In genomic region chr2:237574467-237574866, GRCh38 we compare ENCODE assay signal across 37 cellular contexts. TPM values are rescaled to one million over a fixed set of nuclear protein-coding genes. Genes with fewer than 3 reads are reported as not detected.
DNase-seq lines count a peak whose midpoint lies in the region; TF ChIP-seq lines count a peak whose summit lies in the region.
"Had no signal": no experiment of that assay in that cellular context is flagged by ENCODE, and none has a peak within 500 bp of the region (broad histone marks: within the 10 kb centered on the region; RNA-seq: fewer than 3 reads in every experiment).

No MANE protein-coding gene starts in this region.

- intact Hi-C loops in breast epithelium (cut with DNase I; ENCODE audit: low total_unique reads) = no loop called here
- intact Hi-C loops in MCF 10A (cut with micrococcal nuclease) = loop anchor here (5.0 kb wide), 1 partner anchor 162 kb away; the partner anchor contains the start of gene COL6A3
- intact Hi-C loops in mammary epithelial cell (cut with micrococcal nuclease) = loop anchor here (2.0 kb wide), 1 partner anchor 170 kb away; no protein-coding TSS in a partner anchor

- H3K27me3 Mint-ChIP-seq in MCF 10A (ENCODE audit: insufficient read depth, unreplicated experiment) = no peaks in the 10 kb centered on the region
- H3K27me3 Mint-ChIP-seq in neural progenitor cell (ENCODE audit: insufficient read depth, low read depth) = peaks cover 6% of the 10 kb centered on the region

- dilution Hi-C loops in mammary epithelial cell (cut with HindIII; ENCODE audit: low sequenced_read_pairs) = no loop called here

- POLR2A ChIA-PET in MCF 10A (lab: Yijun Ruan, JAX) = no interaction called here

- TF ChIP-seq POLR2A in breast epithelium (IDR thresholded peaks at IDR 0.05) = no peak

- H3K27ac Mint-ChIP-seq in MCF 10A (ENCODE audit: low read depth, unreplicated experiment) = no peak overlapping the region
- H3K27ac Mint-ChIP-seq in neural progenitor cell = peak overlapping the region; percentile 50
- H3K27ac Mint-ChIP-seq: activated CD8-positive, alpha-beta T cell treated with anti-CD3 and anti-CD28 coated beads for 36 hours; activated naive CD4-positive, alpha-beta T cell treated with anti-CD3 and anti-CD28 coated beads, Interleukin-2, amount 10 ng/mL, durations not matched to agents 7 days and 5 days; GM23338; nephron progenitor cell had no signal

- H3K4me3 Mint-ChIP-seq in MCF 10A (ENCODE audit: unreplicated experiment) (no peak overlapping the region), neural progenitor cell (no peak overlapping the region)
- H3K4me3 Mint-ChIP-seq: activated CD8-positive, alpha-beta T cell treated with anti-CD3 and anti-CD28 coated beads for 36 hours; activated naive CD4-positive, alpha-beta T cell treated with anti-CD3 and anti-CD28 coated beads, Interleukin-2, amount 10 ng/mL, durations not matched to agents 7 days and 5 days; brain; CD14-positive monocyte; GM23338; nephron progenitor cell had no signal

- TF ChIP-seq CTCF in breast epithelium (IDR thresholded peaks at IDR 0.05) (no peak), MCF 10A (IDR thresholded peaks at IDR 0.05; ENCODE audit: unreplicated experiment) (no peak), mammary epithelial cell (conservative IDR thresholded peaks at IDR 0.05 in 1 of 2, IDR thresholded peaks at IDR 0.05 in 1 of 2; ENCODE audit: extremely low read depth in 1 of 2, insufficient read depth in 1 of 2, low read depth in 1 of 2, low read length in 2 of 2) (no peak), neural progenitor cell (IDR thresholded peaks at IDR 0.05) (no peak), GM13976 (IDR thresholded peaks at IDR 0.05; ENCODE audit: borderline replicate concordance, control extremely low read depth, extremely low read depth, insufficient read depth, missing control alignments) (no peak)

- H3K4me1 Mint-ChIP-seq in MCF 10A (ENCODE audit: insufficient read depth, unreplicated experiment) = peaks cover 17% of the 10 kb centered on the region
- H3K4me1 Mint-ChIP-seq in neural progenitor cell = peaks cover 12% of the 10 kb centered on the region
- H3K4me1 Mint-ChIP-seq: activated naive CD4-positive, alpha-beta T cell treated with anti-CD3 and anti-CD28 coated beads, Interleukin-2, amount 10 ng/mL, durations not matched to agents 7 days and 5 days had no signal

- no peaks in the 10 kb centered on the region for H3F3A ChIP-seq in neural progenitor cell (ENCODE audit: low read depth)

- H3K27me3 ChIP-seq in breast epithelium (no peaks in the 10 kb centered on the region), mammary epithelial cell (ENCODE audit: insufficient read depth, low read length) (no peaks in the 10 kb centered on the region), neural progenitor cell (no peaks in the 10 kb centered on the region), HAP-1 (ENCODE audit: low read depth) (no peaks in the 10 kb centered on the region)
- H3K27me3 ChIP-seq: adrenal gland, dorsolateral prefrontal cortex, gastroesophageal sphincter, right atrium auricular region, tibial nerve had no signal

- peak overlapping the region; percentile 76 to 89 for H3K27ac ChIP-seq in breast epithelium
- peak overlapping the region; percentile 50 for H3K27ac ChIP-seq in mammary epithelial cell (ENCODE audit: insufficient read depth, low read depth, low read length)
- H3K27ac ChIP-seq in neural progenitor cell = no peak overlapping the region
- H3K27ac ChIP-seq: 22Rv1, adrenal gland, dorsolateral prefrontal cortex, parathyroid adenoma, right atrium auricular region, tibial nerve had no signal

- over 99% methylated on average over 9 of the region's 9 CpGs for WGBS in mammary epithelial cell (ENCODE audit: low coverage, missing lambda C conversion rate)

- DNase-seq in breast epithelium (ENCODE audit: low spot score in 2 of 2) (no peak), MCF 10A (ENCODE audit: unreplicated experiment) (no peak), mammary epithelial cell (no peak), neural progenitor cell (ENCODE audit: low spot score) (no peak), HAP-1 (ENCODE audit: low spot score in 2 of 2) (no peak), GM13976 (ENCODE audit: low spot score) (no peak), putamen (ENCODE audit: low spot score) (no peak), NCI-H1092 treated with DMSO at 0.1 percent for 48 hours (lab: John Stamatoyannopoulos, UW) (no peak)
- DNase-seq: activated CD8-positive, alpha-beta memory T cell treated with anti-CD3 and anti-CD28 coated beads, Interleukin-2, amount 50 U/mL, for 48 hours; activated CD8-positive, alpha-beta T cell treated with anti-CD3 and anti-CD28 coated beads for 36 hours; activated naive CD4-positive, alpha-beta T cell treated with anti-CD3 and anti-CD28 coated beads, Interleukin-2, amount 10 ng/mL, durations not matched to agents 7 days and 5 days; adrenal gland; DND-41; dorsolateral prefrontal cortex; GF-D8; KG1; left cardiac atrium; NCI-H1417; NCI-H2029 treated with DMSO at 0.1 percent for 48 hours; NCI-H2227 treated with DMSO at 0.1 percent for 48 hours; NCI-H526; nephron progenitor cell; NK-92 treated with Interleukin-12 subunit alpha and Interleukin-12 subunit beta, amount 100 ng/mL, for 24 hours; SHP77; stimulated activated CD4-positive, alpha-beta T cell treated with anti-CD3 and anti-CD28 coated beads, Interleukin-2, amount 100 ng/mL, for 24 hours; T-helper 2 cell had no signal

- in situ Hi-C loops in mammary epithelial cell (cut with MboI; ENCODE audit: low sequenced_read_pairs in 2 of 2) (loop anchor here (5.0 to 25.0 kb wide), 3 partner anchors 62 to 412 kb away; partner anchors contain the start of gene COL6A3 (in 1 of the 2)), HAP-1 (cut with MboI; ENCODE audit: low sequenced_read_pairs) (loop anchor here (10.0 kb wide), 1 partner anchor 420 kb away; no protein-coding TSS in a partner anchor), GM13976 (cut with MboI; ENCODE audit: low sequenced_read_pairs, unreplicated experiment) (loop anchor here (5.0 kb wide), 1 partner anchor 62 kb away; no protein-coding TSS in a partner anchor)

- H3K9ac ChIP-seq in mammary epithelial cell (ENCODE audit: insufficient read depth, low read length) (no peak overlapping the region), neural progenitor cell (no peak overlapping the region)
- H3K9ac ChIP-seq: parathyroid adenoma had no signal

- no peaks in the 10 kb centered on the region for H3K36me3 Mint-ChIP-seq in MCF 10A (ENCODE audit: insufficient read depth, unreplicated experiment)
- H3K36me3 Mint-ChIP-seq in neural progenitor cell = no peaks in the 10 kb centered on the region
- H3K36me3 Mint-ChIP-seq: activated naive CD4-positive, alpha-beta T cell treated with anti-CD3 and anti-CD28 coated beads, Interleukin-2, amount 10 ng/mL, durations not matched to agents 7 days and 5 days; brain; CD14-positive monocyte had no signal

- no peaks in the 10 kb centered on the region for H3K9me3 Mint-ChIP-seq in MCF 10A (ENCODE audit: unreplicated experiment)
- no peaks in the 10 kb centered on the region for H3K9me3 Mint-ChIP-seq in neural progenitor cell
- H3K9me3 Mint-ChIP-seq: activated CD8-positive, alpha-beta T cell treated with anti-CD3 and anti-CD28 coated beads for 36 hours; activated naive CD4-positive, alpha-beta T cell treated with anti-CD3 and anti-CD28 coated beads, Interleukin-2, amount 10 ng/mL, durations not matched to agents 7 days and 5 days; nephron progenitor cell had no signal

- no TSS peak for BruUV-seq in MCF 10A (replicated peaks; lab: Mats Ljungman, UMichigan)
- no TSS peak for BruUV-seq in mammary epithelial cell (replicated peaks; lab: Mats Ljungman, UMichigan)

- H3K36me3 ChIP-seq in breast epithelium (no peaks in the 10 kb centered on the region), mammary epithelial cell (ENCODE audit: insufficient read depth, low read length) (no peaks in the 10 kb centered on the region), neural progenitor cell (no peaks in the 10 kb centered on the region), HAP-1 (replicated peaks) (no peaks in the 10 kb centered on the region)
- H3K36me3 ChIP-seq: adrenal gland, gastroesophageal sphincter, right atrium auricular region, tibial nerve had no signal

- CTCF ChIA-PET in MCF 10A (lab: Yijun Ruan, JAX) (interaction anchor here (0.6 to 9.3 kb wide), 10 partner anchors 16 to 453 kb away, joined by 3 to 239 read pairs (median 4); partner anchors contain the start of gene RAB17), mammary epithelial cell (lab: Charles Lee; ENCODE audit: low non-redundant PET) (interaction anchor here (0.5 kb wide), 1 partner anchor 551 kb away, joined by 4 read pairs; no protein-coding TSS in a partner anchor)

- peak overlapping the region; percentile 78 for H3K4me2 ChIP-seq in mammary epithelial cell (ENCODE audit: insufficient read depth, low read depth, low read length)
- H3K4me2 ChIP-seq in neural progenitor cell = no peak overlapping the region
- H3K4me2 ChIP-seq: GM23338 had no signal

- H4K20me1 ChIP-seq in mammary epithelial cell (ENCODE audit: insufficient read depth, low read length) = no peaks in the 10 kb centered on the region
- no peaks in the 10 kb centered on the region for H4K20me1 ChIP-seq in neural progenitor cell (ENCODE audit: low read depth)

- H2AFZ ChIP-seq in mammary epithelial cell (ENCODE audit: low read depth, low read length) (no peak overlapping the region), neural progenitor cell (replicated peaks) (no peak overlapping the region)
- H2AFZ ChIP-seq: GM23338, parathyroid adenoma had no signal

- H3K4me1 ChIP-seq in breast epithelium (peaks cover 3 to 7% of the 10 kb centered on the region in 2 donors), mammary epithelial cell (ENCODE audit: insufficient read depth, low read length) (peaks cover 25% of the 10 kb centered on the region), neural progenitor cell (no peaks in the 10 kb centered on the region), HAP-1 (no peaks in the 10 kb centered on the region)

- H3K4me3 ChIP-seq in breast epithelium (no peak overlapping the region), mammary epithelial cell (replicated peaks in 1 of 3; ENCODE audit: insufficient read depth in 1 of 3, low read depth in 2 of 3, low read length in 3 of 3) (no peak overlapping the region), neural progenitor cell (no peak overlapping the region), HAP-1 (no peak overlapping the region)
- H3K4me3 ChIP-seq: adrenal gland, gastroesophageal sphincter, GM23338, right atrium auricular region, tibial nerve had no signal

- H3K9me3 ChIP-seq in breast epithelium = no peaks in the 10 kb centered on the region
- H3K9me3 ChIP-seq in mammary epithelial cell (replicated peaks; ENCODE audit: insufficient read depth, low read length) = no peaks in the 10 kb centered on the region
- H3K9me3 ChIP-seq in neural progenitor cell (ENCODE audit: low read depth) = no peaks in the 10 kb centered on the region
- no peaks in the 10 kb centered on the region for H3K9me3 ChIP-seq in HAP-1
- H3K9me3 ChIP-seq: adrenal gland, gastroesophageal sphincter, right atrium auricular region, tibial nerve had no signal

- H3K79me2 ChIP-seq in mammary epithelial cell (ENCODE audit: insufficient read depth, low read length) = peaks cover 7% of the 10 kb centered on the region
- H3K79me2 ChIP-seq in neural progenitor cell (ENCODE audit: low read depth) = no peaks in the 10 kb centered on the region

RNA-seq across cellular contexts. Expression of gene PRLH, which starts 8.1 kb away (rescaled TPM):
- total RNA-seq in breast epithelium = not detected
- not detected in 2 replicates for total RNA-seq in MCF 10A (2022)
- total RNA-seq in mammary epithelial cell = not detected
- not detected for polyA plus RNA-seq in mammary epithelial cell
- not detected for polyA minus RNA-seq in mammary epithelial cell
- total RNA-seq in neural progenitor cell (ENCODE audit: low replicate concordance) = not detected in 2 replicates
- total RNA-seq: activated CD8-positive, alpha-beta T cell treated with anti-CD3 and anti-CD28 coated beads for 36 hours; adrenal gland; cerebellum; dorsolateral prefrontal cortex; gastroesophageal sphincter; GM23338; left cardiac atrium; lung microvascular endothelial cell; mucosa of gallbladder; right atrium auricular region; tibial nerve had no signal
- polyA plus RNA-seq: adrenal gland, CD14-positive monocyte, GM23338 had no signal

RNA-seq across cellular contexts. Expression of gene RAB17, which starts 16.1 kb away (rescaled TPM):
- total RNA-seq in breast epithelium = 10 to 100 TPM in 2 of 3 donors, not detected in 1; 39.7 to 43.9 TPM
- total RNA-seq in MCF 10A (2022) = 10.6 and 17.2 TPM in 2 replicates
- 1 to 10 TPM; 7.2 to 8.9 TPM for total RNA-seq in mammary epithelial cell
- 12.8 TPM for polyA plus RNA-seq in mammary epithelial cell
- polyA minus RNA-seq in mammary epithelial cell = 20.4 TPM
- total RNA-seq in neural progenitor cell (ENCODE audit: low replicate concordance) = 0.43 TPM in 1 of 2 replicates, not detected in the other

RNA-seq across cellular contexts. Expression of gene LRRFIP1, which starts 52.9 kb away (rescaled TPM):
- total RNA-seq in breast epithelium (100 to 1,000 TPM in 2 of 3 donors, 10 to 100 TPM in 1; 82.6 to 136 (median 130) TPM), MCF 10A (2022) (197 and 201 TPM in 2 replicates), mammary epithelial cell (100 to 1,000 TPM in 1 of 2 donors, 10 to 100 TPM in 1; 69.8 to 188 TPM), neural progenitor cell (ENCODE audit: low replicate concordance) (18.9 and 40.7 TPM in 2 replicates)
- polyA plus RNA-seq in mammary epithelial cell = 71.9 TPM
- 58.4 TPM for polyA minus RNA-seq in mammary epithelial cell
